ENCODE assay signal across 8 cellular contexts in genomic region chr6:7137335-7138106, GRCh38. TPM values are rescaled to one million over a fixed set of nuclear protein-coding genes. Genes with fewer than 3 reads are reported as not detected.
DNase-seq lines count a peak whose midpoint lies in the region; ATAC-seq and TF ChIP-seq lines count a peak whose summit lies in the region.

No MANE protein-coding gene starts in this region.

- TF ChIP-seq CTCF in GM20000 (IDR thresholded peaks at IDR 0.05; ENCODE audit: extremely low read depth, missing control alignments) (no peak), cardiac fibroblast (IDR thresholded peaks at IDR 0.05; ENCODE audit: low read depth, low read length) (no peak)

- H3K27me3 Mint-ChIP-seq in CD4-positive, CD25-positive, alpha-beta regulatory T cell, result no peaks in the 10 kb centered on the region

- no peaks in the 10 kb centered on the region for H3K27me3 ChIP-seq in CD4-positive, CD25-positive, alpha-beta regulatory T cell (ENCODE audit: control insufficient read depth, insufficient read depth, low read length)

- peak overlapping the region; percentile 79 to 93 (median 86) for H3K4me3 Mint-ChIP-seq in CD4-positive, CD25-positive, alpha-beta regulatory T cell

- H3K27ac Mint-ChIP-seq in CD4-positive, CD25-positive, alpha-beta regulatory T cell, result peak overlapping the region; percentile 77 to 98 (median 98)

- peak overlapping the region; percentile 86 for H3K4me3 ChIP-seq in CD4-positive, CD25-positive, alpha-beta regulatory T cell (ENCODE audit: low read depth, low read length)
- H3K4me3 ChIP-seq in cardiac fibroblast (replicated peaks in 1 of 2; ENCODE audit: low read depth in 2 of 2, low read length in 2 of 2), result peak overlapping the region in 1 of 2 donors; percentile 9

- H3K36me3 Mint-ChIP-seq in CD4-positive, CD25-positive, alpha-beta regulatory T cell, result no peaks in the 10 kb centered on the region

- H3K27ac ChIP-seq in CD4-positive, CD25-positive, alpha-beta regulatory T cell (ENCODE audit: insufficient read depth, low read length, poor library complexity, severe bottlenecking), result peak overlapping the region; percentile 68

- peak; percentile 36 to 81 (median 48) for DNase-seq in CD4-positive, CD25-positive, alpha-beta regulatory T cell
- DNase-seq in GM20000 (ENCODE audit: low spot score), result peak; percentile 56
- peak; percentile 12 for DNase-seq in HT-29 (ENCODE audit: low spot score)
- DNase-seq in UCSD-AML1 (lab: John Stamatoyannopoulos, UW; ENCODE audit: unreplicated experiment), result peak; percentile 37
- peak; percentile 62 to 69 for DNase-seq in cardiac fibroblast (ENCODE audit: low read depth in 2 of 2)
- DNase-seq in medulla oblongata (ENCODE audit: extremely low spot score), result peak; percentile 62
- peak; percentile 33 to 62 for DNase-seq in stimulated activated CD8-positive, alpha-beta memory T cell treated with anti-CD3 and anti-CD28 coated beads, Interleukin-7, amount 100 ng/mL, for 48 hours (ENCODE audit: extremely low read depth in 1 of 2, low read depth in 1 of 2)
- no peak for DNase-seq in HPDE6-E6E7 (ENCODE audit: extremely low spot score)

- H3K4me1 ChIP-seq in CD4-positive, CD25-positive, alpha-beta regulatory T cell (ENCODE audit: control insufficient read depth, insufficient read depth, low read length, poor library complexity, severe bottlenecking), result peaks cover 34% of the 10 kb centered on the region

- H3K36me3 ChIP-seq in CD4-positive, CD25-positive, alpha-beta regulatory T cell (ENCODE audit: control insufficient read depth, insufficient read depth, low read length), result no peaks in the 10 kb centered on the region

- no peaks in the 10 kb centered on the region for H3K9me3 Mint-ChIP-seq in CD4-positive, CD25-positive, alpha-beta regulatory T cell

- peak; percentile 67 to 70 for ATAC-seq in CD4-positive, CD25-positive, alpha-beta regulatory T cell (ENCODE audit: low read depth in 2 of 2)

- peaks cover 28 to 70% (median 57%) of the 10 kb centered on the region in 4 donors for H3K4me1 Mint-ChIP-seq in CD4-positive, CD25-positive, alpha-beta regulatory T cell

- H3K9me3 ChIP-seq in CD4-positive, CD25-positive, alpha-beta regulatory T cell (ENCODE audit: control insufficient read depth in 2 of 2, low read length in 2 of 2), result no peaks in the 10 kb centered on the region

RNA-seq across cellular contexts. Expression of gene RREB1, which starts 29.8 kb away (rescaled TPM):
- 45.2 TPM for total RNA-seq in CD4-positive, CD25-positive, alpha-beta regulatory T cell
- 1 to 10 TPM; 1.2 to 3.8 (median 2.1) TPM for polyA plus RNA-seq in CD4-positive, CD25-positive, alpha-beta regulatory T cell
- total RNA-seq in HT-29 (2014; rRNA removed; shearing (Covaris generic)), result 21.6 and 23.9 TPM in 2 replicates
